9 cellular contexts compared by ENCODE assay signal in genomic region chr7:143363011-143363937, GRCh38. TPM values are rescaled to one million over a fixed set of nuclear protein-coding genes. Genes with fewer than 3 reads are reported as not detected.
DNase-seq lines count a peak whose midpoint lies in the region; ATAC-seq and TF ChIP-seq lines count a peak whose summit lies in the region.
"Had no signal": no experiment of that assay in that cellular context is flagged by ENCODE, and none has a peak within 500 bp of the region (broad histone marks: within the 10 kb centered on the region; RNA-seq: fewer than 3 reads in every experiment).

No MANE protein-coding gene starts in this region.

- peak overlapping the region; percentile 92 for H3K27ac ChIP-seq in layer of hippocampus (ENCODE audit: low read depth, low read length)
- H3K27ac ChIP-seq in suprapubic skin = no peak overlapping the region

- ATAC-seq in activated naive CD8-positive, alpha-beta T cell treated with anti-CD3 and anti-CD28 coated beads, Interleukin-2, amount 50 U/mL, for 24 hours = no peak
- ATAC-seq in GM18520 (IDR thresholded peaks at IDR 0.05; ENCODE audit: unreplicated experiment) = no peak
- no peak for ATAC-seq in GM18870 (IDR thresholded peaks at IDR 0.05; ENCODE audit: unreplicated experiment)

- 53% methylated on average over 17 of the region's 20 CpGs for WGBS in suprapubic skin

- H3K27me3 Mint-ChIP-seq in activated CD4-positive, alpha-beta T cell treated with anti-CD3 and anti-CD28 coated beads, Interleukin-2, amount 10 ng/mL, durations not matched to agents 7 days and 5 days = peaks cover 58% of the 10 kb centered on the region
- H3K27me3 Mint-ChIP-seq in activated naive CD8-positive, alpha-beta T cell treated with anti-CD3 and anti-CD28 coated beads, Interleukin-2, amount 50 U/mL, for 24 hours = peaks cover 40% of the 10 kb centered on the region

- CTCF ChIA-PET in activated CD4-positive, alpha-beta T cell treated with anti-CD3 and anti-CD28 coated beads, Interleukin-2, amount 10 ng/mL, durations not matched to agents 7 days and 5 days (lab: Charles Lee) = interaction anchor here (0.7 to 1.0 kb wide), 4 partner anchors 15 to 116 kb away, joined by 3 to 4 read pairs (median 3); no protein-coding TSS in a partner anchor

- no peak for DNase-seq in activated CD4-positive, alpha-beta T cell treated with anti-CD3 and anti-CD28 coated beads, Interleukin-2, amount 10 ng/mL, durations not matched to agents 7 days and 5 days
- no peak for DNase-seq in activated CD4-positive, alpha-beta T cell treated with anti-CD3 and anti-CD28 coated beads, Interleukin-2, amount 50 U/mL, for 48 hours
- DNase-seq in activated naive CD8-positive, alpha-beta T cell treated with anti-CD3 and anti-CD28 coated beads, Interleukin-2, amount 50 U/mL, for 24 hours = no peak
- DNase-seq in suprapubic skin (ENCODE audit: low spot score in 2 of 2) = peak in 1 of 2 donors; percentile 74
- no peak for DNase-seq in MV-4-11 (lab: John Stamatoyannopoulos, UW)

- peaks cover 8% of the 10 kb centered on the region for H3K4me1 Mint-ChIP-seq in activated CD4-positive, alpha-beta T cell treated with anti-CD3 and anti-CD28 coated beads, Interleukin-2, amount 10 ng/mL, durations not matched to agents 7 days and 5 days
- H3K4me1 Mint-ChIP-seq in activated naive CD8-positive, alpha-beta T cell treated with anti-CD3 and anti-CD28 coated beads, Interleukin-2, amount 50 U/mL, for 24 hours = peaks cover 5% of the 10 kb centered on the region

- H3K27ac Mint-ChIP-seq in activated CD4-positive, alpha-beta T cell treated with anti-CD3 and anti-CD28 coated beads, Interleukin-2, amount 10 ng/mL, durations not matched to agents 7 days and 5 days = no peak overlapping the region
- H3K27ac Mint-ChIP-seq in activated naive CD8-positive, alpha-beta T cell treated with anti-CD3 and anti-CD28 coated beads, Interleukin-2, amount 50 U/mL, for 24 hours = peak overlapping the region; percentile 9

- H3K9me3 ChIP-seq in suprapubic skin = no peaks in the 10 kb centered on the region

- TF ChIP-seq EP300 in suprapubic skin (IDR thresholded peaks at IDR 0.05) = no peak

- H3K36me3 Mint-ChIP-seq in activated CD4-positive, alpha-beta T cell treated with anti-CD3 and anti-CD28 coated beads, Interleukin-2, amount 10 ng/mL, durations not matched to agents 7 days and 5 days (ENCODE audit: low read depth) = no peaks in the 10 kb centered on the region
- no peaks in the 10 kb centered on the region for H3K36me3 Mint-ChIP-seq in activated naive CD8-positive, alpha-beta T cell treated with anti-CD3 and anti-CD28 coated beads, Interleukin-2, amount 50 U/mL, for 24 hours (ENCODE audit: low read depth)

- no peaks in the 10 kb centered on the region for H3K27me3 ChIP-seq in layer of hippocampus (ENCODE audit: control insufficient read depth, insufficient read depth, low read length)
- H3K27me3 ChIP-seq in suprapubic skin = peaks cover 53% of the 10 kb centered on the region

- H3K4me3 ChIP-seq in suprapubic skin = peak overlapping the region; percentile 70

- POLR2A ChIA-PET in activated CD4-positive, alpha-beta T cell treated with anti-CD3 and anti-CD28 coated beads, Interleukin-2, amount 10 ng/mL, durations not matched to agents 7 days and 5 days (lab: Charles Lee) = interaction anchor here (0.6 kb wide), 2 partner anchors 42 to 84 kb away, joined by 3 to 5 read pairs; no protein-coding TSS in a partner anchor

- no peak for TF ChIP-seq CTCF in suprapubic skin (IDR thresholded peaks at IDR 0.05)

- no peak for TF ChIP-seq POLR2A in suprapubic skin (IDR thresholded peaks at IDR 0.05)

- H3K9me3 Mint-ChIP-seq in activated CD4-positive, alpha-beta T cell treated with anti-CD3 and anti-CD28 coated beads, Interleukin-2, amount 10 ng/mL, durations not matched to agents 7 days and 5 days = no peaks in the 10 kb centered on the region
- H3K9me3 Mint-ChIP-seq in activated naive CD8-positive, alpha-beta T cell treated with anti-CD3 and anti-CD28 coated beads, Interleukin-2, amount 50 U/mL, for 24 hours = no peaks in the 10 kb centered on the region

- H3K4me3 Mint-ChIP-seq in activated CD4-positive, alpha-beta T cell treated with anti-CD3 and anti-CD28 coated beads, Interleukin-2, amount 10 ng/mL, durations not matched to agents 7 days and 5 days = peak overlapping the region; percentile 53
- H3K4me3 Mint-ChIP-seq in activated naive CD8-positive, alpha-beta T cell treated with anti-CD3 and anti-CD28 coated beads, Interleukin-2, amount 50 U/mL, for 24 hours = peak overlapping the region; percentile 62

- no peaks in the 10 kb centered on the region for H3K36me3 ChIP-seq in suprapubic skin

- peaks cover 21% of the 10 kb centered on the region for H3K4me1 ChIP-seq in suprapubic skin

RNA-seq across cellular contexts. Expression of gene FAM131B, which starts 0.8 kb away (rescaled TPM):
- under 1 TPM; 0.29 to 0.30 TPM for total RNA-seq in activated CD4-positive, alpha-beta T cell treated with anti-CD3 and anti-CD28 coated beads, Interleukin-2, amount 10 ng/mL, durations not matched to agents 7 days and 5 days
- under 1 TPM in 3 of 4 donors, not detected in 1; 0.13 to 0.40 (median 0.19) TPM for total RNA-seq in suprapubic skin

RNA-seq across cellular contexts. Expression of gene ZYX, which starts 17.9 kb away (rescaled TPM):
- total RNA-seq in activated CD4-positive, alpha-beta T cell treated with anti-CD3 and anti-CD28 coated beads, Interleukin-2, amount 10 ng/mL, durations not matched to agents 7 days and 5 days = 100 to 1,000 TPM; 189 TPM
- total RNA-seq in suprapubic skin = 10 to 100 TPM; 46.3 to 73.0 (median 59.3) TPM

RNA-seq across cellular contexts. Expression of gene EPHA1, which starts 45.4 kb away (rescaled TPM):
- total RNA-seq in activated CD4-positive, alpha-beta T cell treated with anti-CD3 and anti-CD28 coated beads, Interleukin-2, amount 10 ng/mL, durations not matched to agents 7 days and 5 days = 10 to 100 TPM; 10.0 to 11.4 TPM
- total RNA-seq in suprapubic skin = 10 to 100 TPM; 60.9 to 94.4 (median 67.7) TPM

RNA-seq across cellular contexts. Expression of gene CLCN1, which starts 47.4 kb away (rescaled TPM):
- under 1 TPM in 1 of 2 experiments, not detected in 1; 0.06 TPM for total RNA-seq in activated CD4-positive, alpha-beta T cell treated with anti-CD3 and anti-CD28 coated beads, Interleukin-2, amount 10 ng/mL, durations not matched to agents 7 days and 5 days
- under 1 TPM in 1 of 4 donors, not detected in 3; 0.64 TPM for total RNA-seq in suprapubic skin
- total RNA-seq: lower leg skin had no signal

Comparison
In these comparisons a context has a peak if more than half of its experiments do, and no peak if none do; other contexts are left out.
1. RNA of gene EPHA1, which starts 45.4 kb away (total RNA-seq): 60.9 to 94.4 TPM in suprapubic skin; 10.0 to 11.4 TPM in activated CD4-positive, alpha-beta T cell treated with anti-CD3 and anti-CD28 coated beads, Interleukin-2, amount 10 ng/mL, durations not matched to agents 7 days and 5 days; every median in the first group is over 4 times any median in the second.